1 cellular context compared by ENCODE assay signal in genomic region chr16:30957456-30958163, GRCh38.
TF ChIP-seq lines count a peak whose summit lies in the region.

SETD1A (plus strand) TSS chr16:30957754; CDS start chr16:30958732, 978 bp downstream.

TF ChIP-seq in HEK293, 187 proteins besides CTCF, POLR2A, EP300 and RAD21 (continued from another document and continues in another):
- TF ChIP-seq TSHZ1 (tag by site-specific recombination; IDR thresholded peaks at IDR 0.05; ENCODE audit: borderline replicate concordance) (no peak; the same call in 1 of the 2 replicates), ZNF704 (tag by site-specific recombination; IDR thresholded peaks at IDR 0.05) (0 out of 2 replicates have a peak, but pooled peaks have one; percentile 32), BCL6B (tag by site-specific recombination; IDR thresholded peaks at IDR 0.05) (no peak), ZNF830 (tag by site-specific recombination; IDR thresholded peaks at IDR 0.05; ENCODE audit: low read depth) (no peak), ZNF302 (tag by site-specific recombination; IDR thresholded peaks at IDR 0.05; ENCODE audit: low read depth) (no peak), SCRT1 (tag by site-specific recombination; IDR thresholded peaks at IDR 0.05; ENCODE audit: borderline replicate concordance) (peak; percentile 99), PRDM4 (tag by site-specific recombination; IDR thresholded peaks at IDR 0.05) (peak; percentile 64), ZSCAN5A (tag by site-specific recombination; IDR thresholded peaks at IDR 0.05) (peak; percentile 96), GFI1B (tag by site-specific recombination; IDR thresholded peaks at IDR 0.05) (no peak), KLF10 (tag by site-specific recombination; IDR thresholded peaks at IDR 0.05) (peak; percentile 90), ZNF692 (tag by site-specific recombination; IDR thresholded peaks at IDR 0.05) (peak; percentile 91), SALL2 (tag by site-specific recombination; IDR thresholded peaks at IDR 0.05; ENCODE audit: borderline replicate concordance) (peak; percentile 87; the same call in 1 of the 2 replicates), ZNF24 (tag by site-specific recombination; IDR thresholded peaks at IDR 0.05) (peak; percentile 95), KLF16 (tag by site-specific recombination; IDR thresholded peaks at IDR 0.05) (peak; percentile 100), ZSCAN23 (tag by site-specific recombination; IDR thresholded peaks at IDR 0.05) (peak; percentile 90; the same call in 1 of the 2 replicates), ZNF248 (tag by site-specific recombination; IDR thresholded peaks at IDR 0.05) (no peak), ZSCAN16 (tag by site-specific recombination; IDR thresholded peaks at IDR 0.05) (peak; percentile 64; the same call in 1 of the 2 replicates), ZSCAN4 (tag by site-specific recombination; IDR thresholded peaks at IDR 0.05) (peak; percentile 60; the same call in 1 of the 2 replicates), ZNF510 (tag by site-specific recombination; IDR thresholded peaks at IDR 0.05; ENCODE audit: insufficient replicate concordance) (no peak), ZNF37A (tag by site-specific recombination; IDR thresholded peaks at IDR 0.05) (no peak), ZNF747 (tag by site-specific recombination; IDR thresholded peaks at IDR 0.05) (no peak), ZNF76 (tag by site-specific recombination; IDR thresholded peaks at IDR 0.05; ENCODE audit: borderline replicate concordance, low read depth) (peak; percentile 93), SP2 (tag by site-specific recombination; IDR thresholded peaks at IDR 0.05) (peak; percentile 91), ZNF211 (tag by site-specific recombination; IDR thresholded peaks at IDR 0.05; ENCODE audit: low read depth) (no peak), ZNF274 (IDR thresholded peaks at IDR 0.05; ENCODE audit: low read length) (no peak), ZNF274 (tag by site-specific recombination; IDR thresholded peaks at IDR 0.05; ENCODE audit: borderline replicate concordance) (no peak), REST (tag by site-specific recombination; IDR thresholded peaks at IDR 0.05) (peak; percentile 30; the same call in 1 of the 2 replicates), EGR2 (tag by site-specific recombination; IDR thresholded peaks at IDR 0.05; ENCODE audit: low read depth) (peak; percentile 5; the same call in 1 of the 2 replicates), ZBTB1 (tag by site-specific recombination; IDR thresholded peaks at IDR 0.05) (no peak), ZFP37 (tag by site-specific recombination; IDR thresholded peaks at IDR 0.05) (no peak), ZNF239 (tag by site-specific recombination; IDR thresholded peaks at IDR 0.05) (0 out of 2 replicates have a peak, but pooled peaks have one; percentile 3), ZNF223 (tag by site-specific recombination; IDR thresholded peaks at IDR 0.05) (no peak), ZNF184 (tag by site-specific recombination; IDR thresholded peaks at IDR 0.05) (no peak), ZBTB21 (tag by site-specific recombination; IDR thresholded peaks at IDR 0.05) (no peak; the same call in none of the 2 replicates), ZNF155 (tag by site-specific recombination; IDR thresholded peaks at IDR 0.05) (no peak), ZNF558 (tag by site-specific recombination; IDR thresholded peaks at IDR 0.05) (peak; percentile 15; the same call in 1 of the 2 replicates), ZBTB48 (tag by site-specific recombination; IDR thresholded peaks at IDR 0.05) (peak; percentile 65; the same call in 1 of the 2 replicates), ZNF292 (tag by site-specific recombination; IDR thresholded peaks at IDR 0.05; ENCODE audit: borderline replicate concordance, low read depth) (no peak), ZNF121 (tag by site-specific recombination; IDR thresholded peaks at IDR 0.05) (no peak), PATZ1 (tag by site-specific recombination; IDR thresholded peaks at IDR 0.05) (peak; percentile 95), ZNF596 (tag by site-specific recombination; IDR thresholded peaks at IDR 0.05) (no peak)
